10 cellular contexts compared by ENCODE assay signal in genomic region chr17:740240-741055, GRCh38. TPM values are rescaled to one million over a fixed set of nuclear protein-coding genes. Genes with fewer than 3 reads are reported as not detected.
DNase-seq lines count a peak whose midpoint lies in the region; ATAC-seq and TF ChIP-seq lines count a peak whose summit lies in the region.
"Had no signal": no experiment of that assay in that cellular context is flagged by ENCODE, and none has a peak within 500 bp of the region (broad histone marks: within the 10 kb centered on the region; RNA-seq: fewer than 3 reads in every experiment).

No MANE protein-coding gene starts in this region.

- H3K4me3 Mint-ChIP-seq in activated naive CD4-positive, alpha-beta T cell treated with anti-CD3 and anti-CD28 coated beads for 36 hours: no peak overlapping the region
- H3K4me3 Mint-ChIP-seq in activated T-cell treated with anti-CD3 and anti-CD28 coated beads, Interleukin-2, amount 50 U/mL, for 4 hours: no peak overlapping the region

- peaks cover 14% of the 10 kb centered on the region for H3K4me1 Mint-ChIP-seq in activated naive CD4-positive, alpha-beta T cell treated with anti-CD3 and anti-CD28 coated beads for 36 hours (ENCODE audit: low read depth)
- H3K4me1 Mint-ChIP-seq in activated T-cell treated with anti-CD3 and anti-CD28 coated beads, Interleukin-2, amount 50 U/mL, for 4 hours (ENCODE audit: low read depth): peaks cover 9% of the 10 kb centered on the region

- H3K9me3 ChIP-seq in MM.1S (replicated peaks; ENCODE audit: insufficient read depth, low read length) (no peaks in the 10 kb centered on the region), left ventricle myocardium inferior (replicated peaks) (no peaks in the 10 kb centered on the region)

- H3K27me3 ChIP-seq in MM.1S (replicated peaks; ENCODE audit: insufficient read depth, low read length) (no peaks in the 10 kb centered on the region), left ventricle myocardium inferior (ENCODE audit: low read depth) (no peaks in the 10 kb centered on the region)

- ATAC-seq in HG03354 (IDR thresholded peaks at IDR 0.05; ENCODE audit: poor library complexity, severe bottlenecking, unreplicated experiment): peak; percentile 81
- ATAC-seq in activated T-cell treated with anti-CD3 and anti-CD28 coated beads, Interleukin-2, amount 50 U/mL, for 4 hours: peak; percentile 77 to 86

- H3F3A ChIP-seq in MM.1S (ENCODE audit: insufficient read depth, low read length): no peaks in the 10 kb centered on the region

- H3K4me3 ChIP-seq in MM.1S (ENCODE audit: low read length) (no peak overlapping the region), left ventricle myocardium inferior (no peak overlapping the region)
- H3K4me3 ChIP-seq: skin epidermis had no signal

- no peak overlapping the region for H2AFZ ChIP-seq in MM.1S (ENCODE audit: low read length)

- H3K9me2 ChIP-seq in MM.1S (replicated peaks; ENCODE audit: insufficient read depth, low read length): no peaks in the 10 kb centered on the region

- intact Hi-C loops in activated naive CD4-positive, alpha-beta T cell treated with anti-CD3 and anti-CD28 coated beads for 36 hours (cut with micrococcal nuclease): loop anchor here (1.0 kb wide), 1 partner anchor 20 kb away; no protein-coding TSS in a partner anchor
- intact Hi-C loops in left ventricle myocardium inferior (cut with micrococcal nuclease): no loop called here

- DNase-seq in activated naive CD4-positive, alpha-beta T cell treated with anti-CD3 and anti-CD28 coated beads for 36 hours: peak; percentile 74
- no peak for DNase-seq in activated naive CD4-positive, alpha-beta T cell (lab: John Stamatoyannopoulos, UW)
- DNase-seq in activated T-cell treated with anti-CD3 and anti-CD28 coated beads, Interleukin-2, amount 50 U/mL, for 4 hours: no peak
- DNase-seq in stimulated activated CD4-positive, alpha-beta T cell treated with anti-CD3 and anti-CD28 coated beads, Interleukin-12 subunit alpha, Interleukin-12 subunit beta, amount 100 ng/mL, for 4 hours: peak; percentile 21
- no peak for DNase-seq in DMS53 (lab: John Stamatoyannopoulos, UW)
- no peak for DNase-seq in MM.1S
- DNase-seq in left ventricle myocardium inferior: no peak

- H3K9ac ChIP-seq in MM.1S (ENCODE audit: low read length): no peak overlapping the region

- peaks cover 10% of the 10 kb centered on the region for H3K79me2 ChIP-seq in MM.1S (ENCODE audit: low read length)

- H3K27ac ChIP-seq in MM.1S (ENCODE audit: low read length) (no peak overlapping the region), left ventricle myocardium inferior (replicated peaks) (no peak overlapping the region)
- H3K27ac ChIP-seq: epithelial cell of prostate, skin epidermis had no signal

- H3K36me3 Mint-ChIP-seq in activated naive CD4-positive, alpha-beta T cell treated with anti-CD3 and anti-CD28 coated beads for 36 hours (ENCODE audit: low read depth): peaks cover 38% of the 10 kb centered on the region
- H3K36me3 Mint-ChIP-seq in activated T-cell treated with anti-CD3 and anti-CD28 coated beads, Interleukin-2, amount 50 U/mL, for 4 hours (ENCODE audit: insufficient read depth): peaks cover 22% of the 10 kb centered on the region

- no peaks in the 10 kb centered on the region for H3K27me3 Mint-ChIP-seq in activated naive CD4-positive, alpha-beta T cell treated with anti-CD3 and anti-CD28 coated beads for 36 hours (ENCODE audit: low read depth)
- no peaks in the 10 kb centered on the region for H3K27me3 Mint-ChIP-seq in activated T-cell treated with anti-CD3 and anti-CD28 coated beads, Interleukin-2, amount 50 U/mL, for 4 hours (ENCODE audit: low read depth)

- H3K4me1 ChIP-seq in MM.1S (ENCODE audit: low read length) (no peaks in the 10 kb centered on the region), left ventricle myocardium inferior (no peaks in the 10 kb centered on the region)

- H4K20me1 ChIP-seq in MM.1S (ENCODE audit: insufficient read depth, low read length): no peaks in the 10 kb centered on the region

- peak overlapping the region; percentile 67 for H3K27ac Mint-ChIP-seq in activated naive CD4-positive, alpha-beta T cell treated with anti-CD3 and anti-CD28 coated beads for 36 hours

- CTCF ChIA-PET in activated naive CD4-positive, alpha-beta T cell treated with anti-CD3 and anti-CD28 coated beads for 36 hours (lab: Charles Lee): interaction anchor here (0.6 to 1.6 kb wide), 2 partner anchors 12 to 39 kb away, joined by 3 read pairs; no protein-coding TSS in a partner anchor

- peaks cover 3% of the 10 kb centered on the region; the same call in 1 of the 2 replicates for H3K36me3 ChIP-seq in MM.1S (replicated peaks; ENCODE audit: insufficient read depth, low read length)
- H3K36me3 ChIP-seq in left ventricle myocardium inferior: peaks cover 60% of the 10 kb centered on the region

- H3K4me2 ChIP-seq in MM.1S (ENCODE audit: low read depth, low read length): no peak overlapping the region

- H3K9me3 Mint-ChIP-seq in activated naive CD4-positive, alpha-beta T cell treated with anti-CD3 and anti-CD28 coated beads for 36 hours: no peaks in the 10 kb centered on the region
- no peaks in the 10 kb centered on the region for H3K9me3 Mint-ChIP-seq in activated T-cell treated with anti-CD3 and anti-CD28 coated beads, Interleukin-2, amount 50 U/mL, for 4 hours

- TF ChIP-seq CTCF in MM.1S (IDR thresholded peaks at IDR 0.05; ENCODE audit: low read length): no peak
- TF ChIP-seq CTCF in left ventricle myocardium inferior (IDR thresholded peaks at IDR 0.05; ENCODE audit: borderline replicate concordance): no peak

RNA-seq across cellular contexts. Expression of gene TLCD3A, which starts 8.1 kb away (rescaled TPM):
- total RNA-seq in activated naive CD4-positive, alpha-beta T cell treated with anti-CD3 and anti-CD28 coated beads for 36 hours: 1 to 10 TPM; 2.7 to 3.0 TPM
- 10 to 100 TPM in 1 of 3 donors, 1 to 10 TPM in 2; 7.0 to 11.5 (median 7.6) TPM for total RNA-seq in activated T-cell treated with anti-CD3 and anti-CD28 coated beads, Interleukin-2, amount 50 U/mL, for 4 hours
- 1.5 TPM for total RNA-seq in left ventricle myocardium inferior

RNA-seq across cellular contexts. Expression of gene GEMIN4, which starts 11.6 kb away (rescaled TPM):
- 10 to 100 TPM; 29.7 to 29.9 TPM for total RNA-seq in activated naive CD4-positive, alpha-beta T cell treated with anti-CD3 and anti-CD28 coated beads for 36 hours
- total RNA-seq in activated T-cell treated with anti-CD3 and anti-CD28 coated beads, Interleukin-2, amount 50 U/mL, for 4 hours: 10 to 100 TPM; 71.6 to 86.8 (median 79.5) TPM
- 11.1 TPM for total RNA-seq in left ventricle myocardium inferior

RNA-seq across cellular contexts. Expression of gene VPS53, which starts 25.8 kb away (rescaled TPM):
- total RNA-seq in activated naive CD4-positive, alpha-beta T cell treated with anti-CD3 and anti-CD28 coated beads for 36 hours: 10 to 100 TPM; 42.9 to 49.8 TPM
- 10 to 100 TPM; 65.3 to 72.2 (median 71.4) TPM for total RNA-seq in activated T-cell treated with anti-CD3 and anti-CD28 coated beads, Interleukin-2, amount 50 U/mL, for 4 hours
- 30.7 TPM for total RNA-seq in left ventricle myocardium inferior

RNA-seq across cellular contexts. Expression of gene GLOD4, which starts 41.6 kb away (rescaled TPM):
- total RNA-seq in activated naive CD4-positive, alpha-beta T cell treated with anti-CD3 and anti-CD28 coated beads for 36 hours: 10 to 100 TPM; 61.1 to 63.7 TPM
- total RNA-seq in activated T-cell treated with anti-CD3 and anti-CD28 coated beads, Interleukin-2, amount 50 U/mL, for 4 hours: 10 to 100 TPM; 63.7 to 71.9 (median 69.7) TPM
- total RNA-seq in left ventricle myocardium inferior: 26.5 TPM

RNA-seq across cellular contexts. Expression of gene MRM3, which starts 41.7 kb away (rescaled TPM):
- 10 to 100 TPM; 22.8 to 25.6 TPM for total RNA-seq in activated naive CD4-positive, alpha-beta T cell treated with anti-CD3 and anti-CD28 coated beads for 36 hours
- total RNA-seq in activated T-cell treated with anti-CD3 and anti-CD28 coated beads, Interleukin-2, amount 50 U/mL, for 4 hours: 10 to 100 TPM; 42.3 to 46.9 (median 44.4) TPM
- total RNA-seq in left ventricle myocardium inferior: 18.7 TPM

Comparison
In these comparisons a context has a peak if more than half of its experiments do, and no peak if none do; other contexts are left out.
1. DNase-seq: peak in activated naive CD4-positive, alpha-beta T cell treated with anti-CD3 and anti-CD28 coated beads for 36 hours (single experiment) and stimulated activated CD4-positive, alpha-beta T cell treated with anti-CD3 and anti-CD28 coated beads, Interleukin-12 subunit alpha, Interleukin-12 subunit beta, amount 100 ng/mL, for 4 hours (single experiment); none in activated naive CD4-positive, alpha-beta T cell (0 of 4), activated T-cell treated with anti-CD3 and anti-CD28 coated beads, Interleukin-2, amount 50 U/mL, for 4 hours (single experiment), DMS53 (single experiment), MM.1S (single experiment) and left ventricle myocardium inferior (single experiment).